In the genomic region with DNA sequence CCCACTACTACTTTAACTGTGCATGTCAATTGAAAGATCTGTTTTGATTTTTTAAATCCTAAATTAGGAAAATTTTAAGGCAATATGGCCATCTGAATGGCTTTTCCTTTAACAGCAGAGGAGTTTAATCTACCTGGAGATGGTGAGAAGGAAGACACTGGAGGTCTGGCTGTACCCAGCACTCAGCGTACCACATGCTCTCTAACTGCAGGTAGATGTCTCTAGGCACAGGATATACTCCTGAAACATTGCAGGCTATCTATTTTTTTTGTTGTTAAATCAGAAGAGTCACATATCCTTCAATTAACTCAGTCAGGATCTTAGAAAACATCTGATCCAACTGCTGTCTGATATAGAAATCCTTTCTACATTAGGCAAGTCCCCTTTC, we compare ENCODE assay signal across 13 cellular contexts. TPM values are rescaled to one million over a fixed set of nuclear protein-coding genes. Genes with fewer than 3 reads are reported as not detected.
A peak's percentile ranks its signal among the peaks of the same experiment; 100 is the strongest.
DNase-seq lines count a peak whose midpoint lies in the region; ATAC-seq and TF ChIP-seq lines count a peak whose summit lies in the region.
"Had no signal": no experiment of that assay in that cellular context is flagged by ENCODE, and none has a peak within 500 bp of the region (broad histone marks: within the 10 kb centered on the region; RNA-seq: fewer than 3 reads in every experiment).

No MANE protein-coding gene starts in this region.

- ATAC-seq in HCT116, result no peak
- ATAC-seq in natural killer cell treated with Interleukin-12 subunit alpha and Interleukin-12 subunit beta and Interleukin-15 and Interleukin-18, amount 100 ng/mL, for 72 hours, result no peak
- ATAC-seq in GM18498 (IDR thresholded peaks at IDR 0.05; ENCODE audit: unreplicated experiment), result no peak

- peak overlapping the region; percentile 86 to 98 (median 95) for H3K4me2 ChIP-seq in BLaER1 treated with 17β-estradiol and CSF1 and Interleukin-3, amounts not matched to agents 10 nM and 100 nM
- peak overlapping the region; percentile 52 for H3K4me2 ChIP-seq in HCT116 (ENCODE audit: low read length)

- RAD21 ChIA-PET in HCT116 (lab: Charles Lee; ENCODE audit: low non-redundant PET in 1 of 2, low total read pairs in 2 of 2, uncharacterized antibody in 2 of 2, unreplicated experiment in 2 of 2), result interaction anchor here in 1 of 2 experiments (0.8 kb wide), 1 partner anchor 19 kb away, joined by 3 read pairs; no protein-coding TSS in a partner anchor

- H3K27me3 ChIP-seq in BLaER1 treated with 17β-estradiol and CSF1 and Interleukin-3, amounts not matched to agents 10 nM and 100 nM, result no peaks in the 10 kb centered on the region
- H3K27me3 ChIP-seq in HCT116 (ENCODE audit: insufficient read depth, low read length), result no peaks in the 10 kb centered on the region
- H3K27me3 ChIP-seq in ascending aorta, result no peaks in the 10 kb centered on the region
- H3K27me3 ChIP-seq: SJSA1 had no signal

- H3K4me3 Mint-ChIP-seq in natural killer cell treated with Interleukin-12 subunit alpha and Interleukin-12 subunit beta and Interleukin-15 and Interleukin-18, amount 100 ng/mL, for 72 hours, result peak overlapping the region; percentile 83

- BruUV-seq in HCT116 (replicated peaks; lab: Mats Ljungman, UMichigan), result no TSS peak

- H3K27ac ChIP-seq in BLaER1 treated with 17β-estradiol and CSF1 and Interleukin-3, amounts not matched to agents 10 nM and 100 nM, result peak overlapping the region; percentile 73 to 94 (median 87); a peak in 21 of 22 replicates
- H3K27ac ChIP-seq in HCT116 (ENCODE audit: low read depth, low read length) (peak overlapping the region; percentile 86; the same call in 1 of the 2 replicates), ascending aorta (peak overlapping the region; percentile 86)
- H3K27ac ChIP-seq: SJSA1 had no signal

- no peak for TF ChIP-seq POLR2A in HCT116 (IDR thresholded peaks at IDR 0.05; ENCODE audit: borderline replicate concordance, extremely low read depth, insufficient read depth, insufficient read length)

- no peak for DNase-seq in HCT116 (ENCODE audit: low read depth, low spot score)
- DNase-seq in ascending aorta (ENCODE audit: low spot score in 2 of 2), result no peak
- no peak for DNase-seq in natural killer cell treated with Interleukin-12 subunit alpha and Interleukin-12 subunit beta and Interleukin-15 and Interleukin-18, amount 100 ng/mL, for 72 hours (ENCODE audit: low spot score)
- DNase-seq in COLO668 (lab: John Stamatoyannopoulos, UW; ENCODE audit: unreplicated experiment), result no peak
- no peak for DNase-seq in foreskin fibroblast
- DNase-seq in NCI-H526 treated with DMSO at 0.1 percent for 48 hours (lab: John Stamatoyannopoulos, UW), result no peak
- DNase-seq: NCI-H446 treated with DMSO at 0.1 percent for 48 hours had no signal

- no peaks in the 10 kb centered on the region for H3K9me2 ChIP-seq in HCT116 (ENCODE audit: insufficient read depth)

- intact Hi-C loops in HCT116 (cut with micrococcal nuclease), result no loop called here
- intact Hi-C loops in ascending aorta (cut with DNase I), result loop anchor here (10.0 kb wide), 1 partner anchor 978 kb away; no protein-coding TSS in a partner anchor

- TF ChIP-seq CTCF in HCT116 (IDR thresholded peaks at IDR 0.05 in 2 of 3, conservative IDR thresholded peaks at IDR 0.05 in 1 of 3; ENCODE audit: borderline replicate concordance in 1 of 3, insufficient read depth in 1 of 3, low read depth in 2 of 3, low read length in 2 of 3) (no peak), ascending aorta (IDR thresholded peaks at IDR 0.05) (no peak), foreskin fibroblast (IDR thresholded peaks at IDR 0.05; ENCODE audit: low read depth, low read length) (no peak)

- no peak for TF ChIP-seq RAD21 in HCT116 (IDR thresholded peaks at IDR 0.05; ENCODE audit: low read depth)

- H3K9ac ChIP-seq in BLaER1 treated with 17β-estradiol and CSF1 and Interleukin-3, amounts not matched to agents 10 nM and 100 nM, result peak overlapping the region; percentile 49 to 83 (median 78); a peak in 20 of 22 replicates
- 0 out of 2 replicates have a peak overlapping the region, but pooled peaks have one; percentile 1 for H3K9ac ChIP-seq in HCT116 (ENCODE audit: low read length)

- CTCF ChIA-PET in HCT116 (lab: Charles Lee), result no interaction called here

- no peaks in the 10 kb centered on the region for H3K9me3 Mint-ChIP-seq in natural killer cell treated with Interleukin-12 subunit alpha and Interleukin-12 subunit beta and Interleukin-15 and Interleukin-18, amount 100 ng/mL, for 72 hours

- no peaks in the 10 kb centered on the region for H3K27me3 Mint-ChIP-seq in natural killer cell treated with Interleukin-12 subunit alpha and Interleukin-12 subunit beta and Interleukin-15 and Interleukin-18, amount 100 ng/mL, for 72 hours

- no peaks in the 10 kb centered on the region for H3K36me3 Mint-ChIP-seq in natural killer cell treated with Interleukin-12 subunit alpha and Interleukin-12 subunit beta and Interleukin-15 and Interleukin-18, amount 100 ng/mL, for 72 hours

- peak overlapping the region; percentile 91 to 97 for H3K27ac Mint-ChIP-seq in natural killer cell treated with Interleukin-12 subunit alpha and Interleukin-12 subunit beta and Interleukin-15 and Interleukin-18, amount 100 ng/mL, for 72 hours

- POLR2A ChIA-PET in HCT116 (lab: Charles Lee), result no interaction called here

- H3K9me3 ChIP-seq in BLaER1 treated with 17β-estradiol and CSF1 and Interleukin-3, amounts not matched to agents 10 nM and 100 nM (replicated peaks in 1 of 11), result no peaks in the 10 kb centered on the region
- no peaks in the 10 kb centered on the region for H3K9me3 ChIP-seq in HCT116 (ENCODE audit: control insufficient read depth in 1 of 2, insufficient read depth in 1 of 2, low read depth in 1 of 2, low read length in 2 of 2)
- H3K9me3 ChIP-seq in ascending aorta, result no peaks in the 10 kb centered on the region
- H3K9me3 ChIP-seq: SJSA1 had no signal

- H4K20me1 ChIP-seq in BLaER1 treated with 17β-estradiol and CSF1 and Interleukin-3, amounts not matched to agents 10 nM and 100 nM, result peaks cover 0 to 19% (median 0%) of the 10 kb centered on the region in 11 experiments; a peak in 4 of 22 replicates
- no peaks in the 10 kb centered on the region for H4K20me1 ChIP-seq in HCT116 (ENCODE audit: insufficient read depth)

- no peaks in the 10 kb centered on the region for H3K79me2 ChIP-seq in HCT116 (ENCODE audit: insufficient read depth, low read length)

- H2AFZ ChIP-seq in HCT116 (ENCODE audit: low read depth, low read length, poor library complexity, severe bottlenecking), result no peak overlapping the region

- peak overlapping the region in 8 of 10 experiments; percentile 9 to 58 (median 48); a peak in 11 of 20 replicates for H3K4me3 ChIP-seq in BLaER1 treated with 17β-estradiol and CSF1 and Interleukin-3, amounts not matched to agents 10 nM and 100 nM
- H3K4me3 ChIP-seq in HCT116 (replicated peaks in 1 of 2; ENCODE audit: low read depth in 1 of 2, low read length in 2 of 2) (no peak overlapping the region), ascending aorta (no peak overlapping the region), foreskin fibroblast (ENCODE audit: low read depth in 1 of 2, low read length in 2 of 2) (no peak overlapping the region)
- H3K4me3 ChIP-seq: K562, SJSA1 had no signal

- peaks cover 81 to 83% of the 10 kb centered on the region in 2 donors for H3K4me1 Mint-ChIP-seq in natural killer cell treated with Interleukin-12 subunit alpha and Interleukin-12 subunit beta and Interleukin-15 and Interleukin-18, amount 100 ng/mL, for 72 hours (ENCODE audit: low read depth in 2 of 2)

- H3K36me3 ChIP-seq in BLaER1 treated with 17β-estradiol and CSF1 and Interleukin-3, amounts not matched to agents 10 nM and 100 nM, result peaks cover 0 to 7% (median 0%) of the 10 kb centered on the region in 11 experiments; a peak in 4 of 22 replicates
- H3K36me3 ChIP-seq in HCT116 (ENCODE audit: control insufficient read depth in 1 of 2, insufficient read depth in 2 of 2, low read length in 2 of 2), result no peaks in the 10 kb centered on the region
- peaks cover 16 to 19% of the 10 kb centered on the region in 2 donors for H3K36me3 ChIP-seq in ascending aorta

- peaks cover 100% of the 10 kb centered on the region in 10 experiments for H3K4me1 ChIP-seq in BLaER1 treated with 17β-estradiol and CSF1 and Interleukin-3, amounts not matched to agents 10 nM and 100 nM
- peaks cover 67 to 96% of the 10 kb centered on the region in 2 experiments for H3K4me1 ChIP-seq in HCT116 (ENCODE audit: control insufficient read depth in 1 of 2, insufficient read depth in 2 of 2, low read length in 2 of 2)
- peaks cover 54 to 95% of the 10 kb centered on the region in 2 donors for H3K4me1 ChIP-seq in ascending aorta

TF ChIP-seq in HCT116, 20 proteins besides CTCF, POLR2A, EP300 and RAD21 (continues in another document):
- TF ChIP-seq YY1 (IDR thresholded peaks at IDR 0.05; ENCODE audit: extremely low read depth, insufficient replicate concordance, low read depth, low read length) (no peak), ELF1 (IDR thresholded peaks at IDR 0.05; ENCODE audit: borderline replicate concordance, low read depth) (no peak)

RNA-seq across cellular contexts. Expression of a gene that starts 17.3 kb away (rescaled TPM):
- total RNA-seq in HCT116 (2021; ENCODE audit: unreplicated experiment), result 6.5 TPM
- polyA plus RNA-seq in HCT116 (2012), result 5.2 and 5.6 TPM in 2 replicates
- 55.9 TPM for total RNA-seq in ascending aorta
- total RNA-seq in natural killer cell treated with Interleukin-12 subunit alpha and Interleukin-12 subunit beta and Interleukin-15 and Interleukin-18, amount 100 ng/mL, for 72 hours, result 1 to 10 TPM; 4.0 to 4.4 TPM

RNA-seq across cellular contexts. Expression of a gene that starts 20.1 kb away (rescaled TPM):
- total RNA-seq in HCT116 (2021; ENCODE audit: unreplicated experiment) (18.6 TPM), ascending aorta (107 TPM)
- 20.1 and 20.7 TPM in 2 replicates for polyA plus RNA-seq in HCT116 (2012)
- 10 to 100 TPM; 13.9 to 28.3 TPM for total RNA-seq in natural killer cell treated with Interleukin-12 subunit alpha and Interleukin-12 subunit beta and Interleukin-15 and Interleukin-18, amount 100 ng/mL, for 72 hours

RNA-seq across cellular contexts. Expression of a gene that starts 40.0 kb away (rescaled TPM):
- not detected for total RNA-seq in HCT116 (2021; ENCODE audit: unreplicated experiment)
- 0.04 and 0.05 TPM in 2 replicates for polyA plus RNA-seq in HCT116 (2012)
- not detected for total RNA-seq in ascending aorta
- 10 to 100 TPM; 15.5 to 38.7 TPM for total RNA-seq in natural killer cell treated with Interleukin-12 subunit alpha and Interleukin-12 subunit beta and Interleukin-15 and Interleukin-18, amount 100 ng/mL, for 72 hours
- total RNA-seq: chondrocyte, K562, myocyte, SJSA1 had no signal

RNA-seq across cellular contexts. Expression of a gene that starts 50.1 kb away (rescaled TPM):
- 230 TPM for total RNA-seq in HCT116 (2021; ENCODE audit: unreplicated experiment)
- polyA plus RNA-seq in HCT116 (2012), result 130 and 179 TPM in 2 replicates
- total RNA-seq in ascending aorta, result 92.9 TPM
- 100 to 1,000 TPM; 225 to 301 TPM for total RNA-seq in natural killer cell treated with Interleukin-12 subunit alpha and Interleukin-12 subunit beta and Interleukin-15 and Interleukin-18, amount 100 ng/mL, for 72 hours

RNA-seq across cellular contexts. Expression of a gene that starts 50.2 kb away (rescaled TPM):
- total RNA-seq in HCT116 (2021; ENCODE audit: unreplicated experiment) (2.1 TPM), ascending aorta (7.0 TPM)
- polyA plus RNA-seq in HCT116 (2012), result 2.1 and 3.1 TPM in 2 replicates
- total RNA-seq in natural killer cell treated with Interleukin-12 subunit alpha and Interleukin-12 subunit beta and Interleukin-15 and Interleukin-18, amount 100 ng/mL, for 72 hours, result 1 to 10 TPM; 3.3 to 6.8 TPM

Comparison
In these comparisons a context has a peak if more than half of its experiments do, and no peak if none do; other contexts are left out.
1. H3K4me3 ChIP-seq: peak in BLaER1 treated with 17β-estradiol and CSF1 and Interleukin-3, amounts not matched to agents 10 nM and 100 nM (8 of 10); none in HCT116 (0 of 2), ascending aorta (0 of 2) and foreskin fibroblast (0 of 2).
2. RNA of a gene that starts 40.0 kb away (total RNA-seq): 15.5 to 38.7 TPM in natural killer cell treated with Interleukin-12 subunit alpha and Interleukin-12 subunit beta and Interleukin-15 and Interleukin-18, amount 100 ng/mL, for 72 hours; not detected in ascending aorta (single experiment) and not detected in HCT116 (single experiment); every median in the first group is over 10 times any median in the second.
3. Peak in every context shown above with its lines, with median percentiles within 50 percentile points of each other: H3K27ac ChIP-seq.